Comparison of ENCODE assay signal across 1 cellular context in genomic region chr18:58118510-58118909, GRCh38.
TF ChIP-seq lines count a peak whose summit lies in the region.

No MANE protein-coding gene starts in this region.

TF ChIP-seq in GM23338, 12 proteins besides CTCF, POLR2A, EP300 and RAD21 (continued from another document):
- no peak for TF ChIP-seq REST (IDR thresholded peaks at IDR 0.05; ENCODE audit: unreplicated experiment)
- no peak for TF ChIP-seq ZNF462 (CRISPR knock-in tag; IDR thresholded peaks at IDR 0.05)
- no peak for TF ChIP-seq JUNB (IDR thresholded peaks at IDR 0.05; ENCODE audit: unreplicated experiment)
